8 cellular contexts compared by ENCODE assay signal in the genomic region with DNA sequence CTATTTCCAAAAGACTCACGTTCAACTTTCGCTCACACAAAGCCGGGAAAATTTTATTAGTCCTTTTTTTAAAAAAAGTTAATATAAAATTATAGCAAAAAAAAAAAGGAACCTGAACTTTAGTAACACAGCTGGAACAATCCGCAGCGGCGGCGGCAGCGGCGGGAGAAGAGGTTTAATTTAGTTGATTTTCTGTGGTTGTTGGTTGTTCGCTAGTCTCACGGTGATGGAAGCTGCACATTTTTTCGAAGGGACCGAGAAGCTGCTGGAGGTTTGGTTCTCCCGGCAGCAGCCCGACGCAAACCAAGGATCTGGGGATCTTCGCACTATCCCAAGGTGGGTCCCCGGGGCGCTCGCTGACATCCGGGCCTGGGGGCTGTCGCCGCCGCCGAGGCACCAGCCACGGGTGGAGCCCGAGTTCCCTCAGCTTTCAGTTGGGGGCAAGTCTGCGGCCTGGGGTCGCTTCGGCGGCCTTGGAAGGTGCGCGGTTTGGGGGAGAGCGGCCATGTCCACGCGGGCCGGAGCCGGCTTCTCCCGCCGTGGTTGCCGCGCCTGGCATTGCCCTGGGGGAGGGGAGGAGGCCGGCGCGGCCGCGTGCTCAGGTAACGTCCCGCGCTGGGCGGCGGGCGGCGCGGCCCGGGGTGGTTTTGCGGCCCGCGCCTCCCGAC. TPM values are rescaled to one million over a fixed set of nuclear protein-coding genes. Genes with fewer than 3 reads are reported as not detected.
DNase-seq lines count a peak whose midpoint lies in the region; ATAC-seq, FAIRE-seq and TF ChIP-seq lines count a peak whose summit lies in the region.

No MANE protein-coding gene starts in this region.

- H2AFZ ChIP-seq in H1 (ENCODE audit: low read length): no peak overlapping the region

- peaks cover 7% of the 10 kb centered on the region for H3K36me3 ChIP-seq in BE2C
- H3K36me3 ChIP-seq in HUES64 (ENCODE audit: insufficient read depth, low read length): no peaks in the 10 kb centered on the region; the same call in 1 of the 2 replicates
- H3K36me3 ChIP-seq in H1 (ENCODE audit: control insufficient read depth in 2 of 4, insufficient read depth in 4 of 4, low read length in 3 of 4): no peaks in the 10 kb centered on the region
- H3K36me3 ChIP-seq in mucosa of stomach (ENCODE audit: control insufficient read depth, insufficient read depth, low read length): no peaks in the 10 kb centered on the region
- no peaks in the 10 kb centered on the region for H3K36me3 ChIP-seq in suprapubic skin

- H3K79me1 ChIP-seq in H1 (ENCODE audit: low read depth, low read length): no peaks in the 10 kb centered on the region

- H3K4me3 Mint-ChIP-seq in activated CD4-positive, alpha-beta memory T cell treated with anti-CD3 and anti-CD28 coated beads for 36 hours: peak overlapping the region; percentile 96

- H2BK20ac ChIP-seq in H1 (ENCODE audit: low read length): no peak overlapping the region

- no peak for TF ChIP-seq RAD21 in H1 (IDR thresholded peaks at IDR 0.05 in 1 of 2, conservative IDR thresholded peaks at IDR 0.05 in 1 of 2; ENCODE audit: low read depth in 2 of 2, low read length in 2 of 2)

- intact Hi-C loops in activated CD4-positive, alpha-beta memory T cell treated with anti-CD3 and anti-CD28 coated beads for 36 hours (cut with micrococcal nuclease): loop anchor here (1.0 to 5.0 kb wide), 6 partner anchors 9 to 608 kb away; partner anchors contain the start of genes CDK19, GTF3C6 and REV3L

- no peaks in the 10 kb centered on the region for H3K9me3 Mint-ChIP-seq in activated CD4-positive, alpha-beta memory T cell treated with anti-CD3 and anti-CD28 coated beads for 36 hours

- H3K79me2 ChIP-seq in H1 (ENCODE audit: control insufficient read depth in 1 of 2, insufficient read depth in 2 of 2, low read length in 2 of 2): peaks cover 50 to 67% of the 10 kb centered on the region in 2 experiments

- H3K4me3 ChIP-seq in BE2C (ENCODE audit: low read depth, low read length) (peak overlapping the region; percentile 93), HUES64 (ENCODE audit: low read length) (peak overlapping the region; percentile 91), H1 (ENCODE audit: extremely low read depth in 1 of 4, insufficient read depth in 2 of 4, low read depth in 3 of 4, low read length in 4 of 4) (peak overlapping the region; percentile 81 to 95 (median 90)), mucosa of stomach (ENCODE audit: low read length) (peak overlapping the region; percentile 91), suprapubic skin (peak overlapping the region; percentile 97)

- 2% methylated on average over 57 of the region's 60 CpGs for WGBS in HUES64
- WGBS in H1 (ENCODE audit: extremely low coverage in 1 of 2, insufficient coverage in 1 of 2, insufficient read length in 1 of 2, insufficient replicate concordance in 2 of 2, low coverage in 1 of 2, low lambda C conversion rate in 2 of 2, missing lambda C conversion rate in 1 of 2), 2 experiments: 1% methylated on average over 38 of the region's 60 CpGs; no CpG with 5 or more reads in 1 of the 2 experiments
- WGBS in suprapubic skin: under 1% methylated on average over 17 of the region's 60 CpGs

- H3K27me3 Mint-ChIP-seq in activated CD4-positive, alpha-beta memory T cell treated with anti-CD3 and anti-CD28 coated beads for 36 hours: no peaks in the 10 kb centered on the region

- H2BK120ac ChIP-seq in H1 (replicated peaks; ENCODE audit: low read depth, low read length): no peak overlapping the region

- peak overlapping the region; percentile 66 for H3K18ac ChIP-seq in H1 (ENCODE audit: extremely low read depth, low read length)

- H3K27me3 ChIP-seq in BE2C (no peaks in the 10 kb centered on the region), HUES64 (ENCODE audit: insufficient read depth, low read length) (no peaks in the 10 kb centered on the region), H1 (replicated peaks in 1 of 4; ENCODE audit: control insufficient read depth in 3 of 4, extremely low read depth in 1 of 4, insufficient read depth in 3 of 4, low read length in 3 of 4) (no peaks in the 10 kb centered on the region), mucosa of stomach (ENCODE audit: control insufficient read depth, insufficient read depth, low read length) (no peaks in the 10 kb centered on the region), suprapubic skin (no peaks in the 10 kb centered on the region)

- peak overlapping the region; percentile 80 to 87; a peak in 3 of 4 replicates for H3K4me2 ChIP-seq in H1 (ENCODE audit: insufficient read depth in 1 of 2, low read depth in 2 of 2, low read length in 2 of 2)

- TF ChIP-seq EP300 in H1 (IDR thresholded peaks at IDR 0.05; ENCODE audit: borderline replicate concordance in 1 of 2, low read depth in 2 of 2, low read length in 2 of 2): no peak
- no peak for TF ChIP-seq EP300 in suprapubic skin (IDR thresholded peaks at IDR 0.05)

- H2BK5ac ChIP-seq in H1 (ENCODE audit: low read depth, low read length): peak overlapping the region; percentile 72

- peak overlapping the region; percentile 97 for H3K27ac Mint-ChIP-seq in activated CD4-positive, alpha-beta memory T cell treated with anti-CD3 and anti-CD28 coated beads for 36 hours

- FAIRE-seq in H1 (lab: Jason Lieb, UNC): no peak

- H3K27ac ChIP-seq in HUES64 (ENCODE audit: low read depth, low read length) (peak overlapping the region; percentile 77), H1 (ENCODE audit: low read depth, low read length) (peak overlapping the region; percentile 75), suprapubic skin (peak overlapping the region; percentile 96)

- H3K23ac ChIP-seq in H1 (ENCODE audit: insufficient read length): no peak overlapping the region

- H3K56ac ChIP-seq in H1 (replicated peaks; ENCODE audit: insufficient read length, low read depth, low read length): peak overlapping the region; percentile 77

- H2AK5ac ChIP-seq in H1 (ENCODE audit: low read depth, low read length): no peak overlapping the region

- H2BK12ac ChIP-seq in H1 (ENCODE audit: low read depth, low read length): no peak overlapping the region

- DNase-seq in BE2C (peak; percentile 51), H1 (ENCODE audit: low read depth in 1 of 2, low spot score in 2 of 2) (no peak), suprapubic skin (ENCODE audit: low spot score in 2 of 2) (peak in 1 of 2 donors; percentile 70)
- DNase-seq in activated CD4-positive, alpha-beta memory T cell treated with anti-CD3 and anti-CD28 coated beads for 36 hours: no peak

- TF ChIP-seq POLR2A in H1 (IDR thresholded peaks at IDR 0.05; ENCODE audit: control extremely low read depth in 1 of 2, low read depth in 2 of 2, low read length in 2 of 2) (no peak; a peak in 1 of 3 replicates), suprapubic skin (IDR thresholded peaks at IDR 0.05) (no peak)

- peaks cover 12% of the 10 kb centered on the region for H3K36me3 Mint-ChIP-seq in activated CD4-positive, alpha-beta memory T cell treated with anti-CD3 and anti-CD28 coated beads for 36 hours

- H3K9ac ChIP-seq in HUES64 (ENCODE audit: low read depth, low read length) (peak overlapping the region; percentile 96), H1 (replicated peaks in 1 of 4; ENCODE audit: extremely low read depth in 1 of 4, low read depth in 3 of 4, low read length in 3 of 4) (peak overlapping the region; percentile 93 to 99 (median 94)), mucosa of stomach (ENCODE audit: low read length) (peak overlapping the region; percentile 70)

- H4K91ac ChIP-seq in H1 (replicated peaks; ENCODE audit: insufficient read length, low read length): no peak overlapping the region

- peaks cover 22 to 29% of the 10 kb centered on the region in 2 experiments for H4K20me1 ChIP-seq in H1 (replicated peaks in 1 of 2; ENCODE audit: control insufficient read depth in 1 of 2, insufficient read depth in 2 of 2, low read length in 2 of 2)

- H3K4me1 Mint-ChIP-seq in activated CD4-positive, alpha-beta memory T cell treated with anti-CD3 and anti-CD28 coated beads for 36 hours (ENCODE audit: low read depth): peaks cover 35% of the 10 kb centered on the region

- CTCF ChIA-PET in activated CD4-positive, alpha-beta memory T cell treated with anti-CD3 and anti-CD28 coated beads for 36 hours (lab: Charles Lee): interaction anchor here (0.8 to 2.9 kb wide), 6 partner anchors 60 to 609 kb away, joined by 3 to 23 read pairs (median 6); partner anchors contain the start of genes CDK19 and GTF3C6
- CTCF ChIA-PET in H1 (lab: Charles Lee; ENCODE audit: partially characterized antibody): interaction anchor here (0.8 to 2.2 kb wide), 4 partner anchors 10 to 60 kb away, joined by 3 to 7 read pairs (median 4); partner anchors contain the start of gene CDK19

- H3K23me2 ChIP-seq in H1 (ENCODE audit: low read depth, low read length): peaks cover 16% of the 10 kb centered on the region

- no peak overlapping the region for H3K14ac ChIP-seq in H1 (ENCODE audit: insufficient read length)

- no peaks in the 10 kb centered on the region for H3K9me3 ChIP-seq in BE2C
- no peaks in the 10 kb centered on the region for H3K9me3 ChIP-seq in HUES64 (ENCODE audit: insufficient read depth, low read depth, low read length)
- H3K9me3 ChIP-seq in H1 (ENCODE audit: insufficient read depth in 2 of 2, low read depth in 1 of 2, low read length in 1 of 2): no peaks in the 10 kb centered on the region
- no peaks in the 10 kb centered on the region for H3K9me3 ChIP-seq in mucosa of stomach (ENCODE audit: control insufficient read depth, low read length)
- H3K9me3 ChIP-seq in suprapubic skin: no peaks in the 10 kb centered on the region

- H3K4me1 ChIP-seq in BE2C: no peaks in the 10 kb centered on the region
- peaks cover 37% of the 10 kb centered on the region for H3K4me1 ChIP-seq in HUES64 (ENCODE audit: insufficient read depth, low read length)
- H3K4me1 ChIP-seq in H1 (replicated peaks in 1 of 4; ENCODE audit: control insufficient read depth in 3 of 4, insufficient read depth in 4 of 4, low read length in 3 of 4): peaks cover 0 to 4% (median under 1%) of the 10 kb centered on the region in 4 experiments; a peak in 4 of 7 replicates
- H3K4me1 ChIP-seq in mucosa of stomach (ENCODE audit: control insufficient read depth, insufficient read depth, low read length): peaks cover 34% of the 10 kb centered on the region
- peaks cover 42% of the 10 kb centered on the region for H3K4me1 ChIP-seq in suprapubic skin

- H4K8ac ChIP-seq in H1 (ENCODE audit: extremely low read depth, insufficient read depth, low read length): peak overlapping the region; percentile 97; the same call in 1 of the 2 replicates

- no peak overlapping the region for H3K4ac ChIP-seq in H1 (replicated peaks; ENCODE audit: insufficient read length, low read depth, low read length)

- ATAC-seq in GM19372 (IDR thresholded peaks at IDR 0.05; ENCODE audit: low read depth, unreplicated experiment) (peak; percentile 16), HG03571 (IDR thresholded peaks at IDR 0.05; ENCODE audit: unreplicated experiment) (no peak)

- H2BK15ac ChIP-seq in H1 (ENCODE audit: low read length): no peak overlapping the region

- peak overlapping the region; percentile 71 for H4K5ac ChIP-seq in H1 (ENCODE audit: insufficient read length, low read depth, low read length)

- TF ChIP-seq CTCF in BE2C (IDR thresholded peaks at IDR 0.05; ENCODE audit: low read depth, low read length) (no peak), H1 (IDR thresholded peaks at IDR 0.05; ENCODE audit: control extremely low read depth in 1 of 3, insufficient read depth in 1 of 3, low read depth in 1 of 3, low read length in 3 of 3) (no peak), suprapubic skin (IDR thresholded peaks at IDR 0.05) (no peak)

- POLR2A ChIA-PET in activated CD4-positive, alpha-beta memory T cell treated with anti-CD3 and anti-CD28 coated beads for 36 hours (lab: Charles Lee): interaction anchor here (0.6 to 7.7 kb wide), 23 partner anchors 9 to 1780 kb away, joined by 3 to 250 read pairs (median 5); partner anchors contain the start of genes CDK19, CEP57L1, GTF3C6 and RPF2
- POLR2A ChIA-PET in H1 (lab: Charles Lee; ENCODE audit: partially characterized antibody): interaction anchor here (0.6 to 8.7 kb wide), 57 partner anchors 11 to 1779 kb away, joined by 3 to 344 read pairs (median 5); partner anchors contain the start of genes CDK19, CEP57L1, GTF3C6 and RPF2

RNA-seq across cellular contexts. Expression of gene AMD1, which starts 0.4 kb away (rescaled TPM):
- 46.1 TPM for polyA plus RNA-seq in BE2C (2012; ENCODE audit: insufficient read depth, insufficient read length, low read depth)
- polyA plus RNA-seq in HUES64 (2013, experiment 1 of 2): 134 TPM
- 118 TPM for polyA plus RNA-seq in HUES64 (2013, experiment 2 of 2)
- total RNA-seq in activated CD4-positive, alpha-beta memory T cell treated with anti-CD3 and anti-CD28 coated beads for 36 hours: 10 to 100 TPM; 79.1 to 84.3 TPM
- 174 and 177 TPM in 2 replicates for total RNA-seq in H1 (2021; fragmentation: NEBNext Ultra II Directional; extraction: Animal tissue kit (Norgen Biotek cat#: 25700))
- 33.6 and 60.9 TPM in 2 replicates for polyA plus RNA-seq in H1 (2011; rRNA removed)
- 74.7 TPM for polyA plus RNA-seq in H1 (2011; cell fraction: cytosol; rRNA removed)
- polyA plus RNA-seq in H1 (2011; cell fraction: nucleus; rRNA removed): 19.9 TPM
- polyA plus RNA-seq in H1 (2012, experiment 1 of 2): 58.5 to 157 TPM (median 83.8 TPM) in 4 replicates
- polyA plus RNA-seq in H1 (2012, experiment 2 of 2): 12.1 TPM
- polyA plus RNA-seq in H1 (2013, experiment 1 of 2): 234 TPM
- 221 TPM for polyA plus RNA-seq in H1 (2013, experiment 2 of 2)
- polyA minus RNA-seq in H1 (2011; rRNA and poly(A)+ RNA removed): 121 and 137 TPM in 2 replicates
- 96.7 TPM for polyA minus RNA-seq in H1 (2011; cell fraction: cytosol; rRNA and poly(A)+ RNA removed)
- polyA minus RNA-seq in H1 (2011; cell fraction: nucleus; rRNA and poly(A)+ RNA removed): 120 TPM
- 10 to 100 TPM; 55.4 to 75.7 (median 69.3) TPM for total RNA-seq in suprapubic skin

RNA-seq across cellular contexts. Expression of gene CDK19, which starts 59.7 kb away (rescaled TPM):
- polyA plus RNA-seq in BE2C (2012; ENCODE audit: insufficient read depth, insufficient read length, low read depth): 10.1 TPM
- 4.3 TPM for polyA plus RNA-seq in HUES64 (2013, experiment 1 of 2)
- polyA plus RNA-seq in HUES64 (2013, experiment 2 of 2): 7.1 TPM
- 10 to 100 TPM; 18.2 to 18.4 TPM for total RNA-seq in activated CD4-positive, alpha-beta memory T cell treated with anti-CD3 and anti-CD28 coated beads for 36 hours
- total RNA-seq in H1 (2021; fragmentation: NEBNext Ultra II Directional; extraction: Animal tissue kit (Norgen Biotek cat#: 25700)): 9.7 and 12.6 TPM in 2 replicates
- 3.4 and 4.9 TPM in 2 replicates for polyA plus RNA-seq in H1 (2011; rRNA removed)
- polyA plus RNA-seq in H1 (2011; cell fraction: cytosol; rRNA removed): 5.7 TPM
- 5.8 TPM for polyA plus RNA-seq in H1 (2011; cell fraction: nucleus; rRNA removed)
- polyA plus RNA-seq in H1 (2012, experiment 1 of 2): 4.5 to 8.5 TPM (median 4.9 TPM) in 4 replicates
- polyA plus RNA-seq in H1 (2012, experiment 2 of 2): 1.9 TPM
- polyA plus RNA-seq in H1 (2013, experiment 1 of 2): 4.8 TPM
- 3.9 TPM for polyA plus RNA-seq in H1 (2013, experiment 2 of 2)
- 7.5 and 8.4 TPM in 2 replicates for polyA minus RNA-seq in H1 (2011; rRNA and poly(A)+ RNA removed)
- 5.1 TPM for polyA minus RNA-seq in H1 (2011; cell fraction: cytosol; rRNA and poly(A)+ RNA removed)
- polyA minus RNA-seq in H1 (2011; cell fraction: nucleus; rRNA and poly(A)+ RNA removed): 18.4 TPM
- total RNA-seq in suprapubic skin: 10 to 100 TPM; 14.1 to 20.6 (median 19.4) TPM
